Comparison of ENCODE assay signal across 1 cellular context in genomic region chr2:169839954-169840746, GRCh38.
TF ChIP-seq lines count a peak whose summit lies in the region.

No MANE protein-coding gene starts in this region.

TF ChIP-seq in K562, 482 proteins besides CTCF, POLR2A, EP300 and RAD21 (continued from another document and continues in another):
- TF ChIP-seq CHAMP1 (IDR thresholded peaks at IDR 0.05), result peak; percentile 40; the same call in 1 of the 2 replicates
- 0 out of 2 replicates have a peak, but pooled peaks have one; percentile 4 for TF ChIP-seq ZNF740 (CRISPR knock-in tag; IDR thresholded peaks at IDR 0.05)
- no peak; a peak in 1 of 4 replicates for TF ChIP-seq ZNF740 (tag; IDR thresholded peaks at IDR 0.05)
- TF ChIP-seq BCOR (IDR thresholded peaks at IDR 0.05), result no peak; the same call in 1 of the 2 replicates
- no peak for TF ChIP-seq HNRNPL (IDR thresholded peaks at IDR 0.05; ENCODE audit: low read depth, low read length)
- TF ChIP-seq BDP1 (IDR thresholded peaks at IDR 0.05; ENCODE audit: insufficient read depth, insufficient read length), result no peak
- TF ChIP-seq FOXK2 (conservative IDR thresholded peaks at IDR 0.05 in 1 of 2, IDR thresholded peaks at IDR 0.05 in 1 of 2; ENCODE audit: low read depth in 2 of 2), result peak; percentile 32 to 56; a peak in 1 of 4 replicates
- TF ChIP-seq PHB (CRISPR knock-in tag; IDR thresholded peaks at IDR 0.05), result no peak
- TF ChIP-seq ARID2 (IDR thresholded peaks at IDR 0.05), result no peak
- TF ChIP-seq DIDO1 (tag; IDR thresholded peaks at IDR 0.05; ENCODE audit: low read depth), result no peak
- no peak for TF ChIP-seq KDM1A (IDR thresholded peaks at IDR 0.05)
- peak; percentile 37; the same call in 1 of the 2 replicates for TF ChIP-seq MTA2 (IDR thresholded peaks at IDR 0.05; ENCODE audit: low read depth)
- TF ChIP-seq OTX1 (CRISPR knock-in tag; IDR thresholded peaks at IDR 0.05), result 0 out of 2 replicates have a peak, but pooled peaks have one; percentile 54
- 0 out of 2 replicates have a peak, but pooled peaks have one; percentile 8 for TF ChIP-seq ZNF384 (IDR thresholded peaks at IDR 0.05; ENCODE audit: low read depth, low read length)
- TF ChIP-seq CREB3L1 (IDR thresholded peaks at IDR 0.05; ENCODE audit: borderline replicate concordance, low read depth), result peak; percentile 21; the same call in 1 of the 2 replicates
- peak; percentile 47; the same call in 1 of the 2 replicates for TF ChIP-seq JUND (IDR thresholded peaks at IDR 0.05; ENCODE audit: borderline replicate concordance, low read depth, low read length)
- TF ChIP-seq JUND (tag; IDR thresholded peaks at IDR 0.05; ENCODE audit: borderline replicate concordance, low read depth, low read length), result peak; percentile 37; the same call in 1 of the 3 replicates
- peak; percentile 75 for TF ChIP-seq VEZF1 (CRISPR knock-in tag; IDR thresholded peaks at IDR 0.05)
- TF ChIP-seq THRAP3 (IDR thresholded peaks at IDR 0.05; ENCODE audit: borderline replicate concordance), result no peak
- peak; percentile 76 for TF ChIP-seq TCF3 (CRISPR knock-in tag; IDR thresholded peaks at IDR 0.05)
- TF ChIP-seq TOE1 (IDR thresholded peaks at IDR 0.05; ENCODE audit: borderline replicate concordance), result peak; percentile 58; the same call in 1 of the 2 replicates
- 0 out of 2 replicates have a peak, but pooled peaks have one; percentile 17 for TF ChIP-seq TOE1 (CRISPR knock-in tag; IDR thresholded peaks at IDR 0.05; ENCODE audit: borderline replicate concordance, low read depth)
- no peak for TF ChIP-seq SLC30A9 (CRISPR knock-in tag; IDR thresholded peaks at IDR 0.05)
- TF ChIP-seq ZBTB34 (CRISPR knock-in tag; IDR thresholded peaks at IDR 0.05), result no peak
- peak; percentile 88 for TF ChIP-seq DPF2 (IDR thresholded peaks at IDR 0.05)
- TF ChIP-seq CBX5 (IDR thresholded peaks at IDR 0.05; ENCODE audit: borderline replicate concordance, low read depth), result no peak
- no peak for TF ChIP-seq ZNF197 (CRISPR knock-in tag; IDR thresholded peaks at IDR 0.05; ENCODE audit: low read depth)
- peak; percentile 41 for TF ChIP-seq BRD9 (IDR thresholded peaks at IDR 0.05; ENCODE audit: low read depth, partially characterized antibody)
- no peak for TF ChIP-seq ZNF311 (CRISPR knock-in tag; IDR thresholded peaks at IDR 0.05)
- TF ChIP-seq SNIP1 (IDR thresholded peaks at IDR 0.05; ENCODE audit: low read depth), result no peak
- TF ChIP-seq THAP7 (CRISPR knock-in tag; IDR thresholded peaks at IDR 0.05), result no peak
- TF ChIP-seq ELF2 (CRISPR knock-in tag; IDR thresholded peaks at IDR 0.05), result no peak
- TF ChIP-seq EP400 (IDR thresholded peaks at IDR 0.05), result peak; percentile 67
- TF ChIP-seq KAT7 (CRISPR knock-in tag; IDR thresholded peaks at IDR 0.05; ENCODE audit: borderline replicate concordance), result 0 out of 2 replicates have a peak, but pooled peaks have one; percentile 53
- TF ChIP-seq ZNF644 (tag; IDR thresholded peaks at IDR 0.05; ENCODE audit: low read depth), result no peak
- TF ChIP-seq ARID1B (IDR thresholded peaks at IDR 0.05), result peak; percentile 89
- peak; percentile 70; the same call in 1 of the 2 replicates for TF ChIP-seq STAT5A (IDR thresholded peaks at IDR 0.05; ENCODE audit: borderline replicate concordance, low read length)
- TF ChIP-seq C11orf30 (IDR thresholded peaks at IDR 0.05; ENCODE audit: low read depth), result no peak
- TF ChIP-seq MGA (IDR thresholded peaks at IDR 0.05), result peak; percentile 48
- peak; percentile 80 for TF ChIP-seq HDAC2 (IDR thresholded peaks at IDR 0.05)
- no peak for TF ChIP-seq CSDE1 (IDR thresholded peaks at IDR 0.05)
- no peak for TF ChIP-seq ZNF253 (CRISPR knock-in tag; conservative IDR thresholded peaks at IDR 0.05)
- peak; percentile 57 for TF ChIP-seq ZEB2 (IDR thresholded peaks at IDR 0.05)
- TF ChIP-seq HMBOX1 (IDR thresholded peaks at IDR 0.05), result peak; percentile 84; the same call in 1 of the 2 replicates
- no peak for TF ChIP-seq TEAD2 (tag; IDR thresholded peaks at IDR 0.05)
